28 cellular contexts compared by ENCODE assay signal in the genomic region with DNA sequence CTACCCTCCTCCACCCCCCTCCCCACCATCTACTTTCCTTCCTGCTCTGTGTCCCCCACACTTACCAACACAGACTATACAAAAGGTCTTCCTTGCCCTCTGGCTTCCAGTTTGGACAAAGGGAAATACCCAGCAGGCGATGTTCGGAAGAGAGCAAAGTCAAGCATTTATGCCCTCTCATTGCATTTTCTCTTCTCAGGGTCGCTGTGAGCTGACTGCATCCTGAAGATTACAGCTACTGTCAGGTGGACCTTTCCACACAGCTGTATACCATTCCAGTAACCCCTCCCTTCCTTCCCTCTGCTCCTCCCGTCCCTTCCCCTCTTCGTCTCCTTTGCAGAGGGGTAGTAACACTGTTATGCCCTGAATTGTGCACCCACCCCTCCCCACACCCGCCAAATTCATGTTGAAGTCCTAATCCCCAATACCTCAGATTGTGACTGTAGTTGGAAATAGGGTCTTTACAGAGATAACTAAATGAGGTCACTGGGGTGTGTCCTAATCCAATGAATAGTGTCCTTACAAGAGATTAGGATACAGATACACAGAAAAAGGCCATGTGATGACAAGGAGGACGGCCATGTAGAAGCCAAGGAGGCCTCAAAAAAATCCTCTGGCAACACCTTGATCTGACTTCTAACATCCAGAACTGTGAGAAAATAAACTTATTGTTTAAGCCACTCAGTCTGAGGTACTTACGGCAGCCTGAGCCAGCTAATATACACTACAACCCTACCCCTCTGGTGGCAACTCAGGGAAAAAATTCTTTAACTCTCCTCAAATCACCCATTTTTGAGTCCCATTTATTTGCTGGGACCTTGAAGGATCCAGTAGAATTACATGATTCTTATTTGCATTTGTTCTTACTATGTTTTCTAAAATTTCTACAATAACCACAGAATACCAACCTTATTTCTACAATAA. TPM values are rescaled to one million over a fixed set of nuclear protein-coding genes. Genes with fewer than 3 reads are reported as not detected.
DNase-seq lines count a peak whose midpoint lies in the region; ATAC-seq and TF ChIP-seq lines count a peak whose summit lies in the region.
"Had no signal": no experiment of that assay in that cellular context is flagged by ENCODE, and none has a peak within 500 bp of the region (broad histone marks: within the 10 kb centered on the region; RNA-seq: fewer than 3 reads in every experiment).

No MANE protein-coding gene starts in this region.

- POLR2A ChIA-PET in MCF 10A (lab: Yijun Ruan, JAX): no interaction called here

- H2AFZ ChIP-seq in mammary epithelial cell (ENCODE audit: low read depth, low read length): no peak overlapping the region

- H3K4me1 ChIP-seq in mammary epithelial cell (ENCODE audit: insufficient read depth, low read length) (no peaks in the 10 kb centered on the region), gastroesophageal sphincter (no peaks in the 10 kb centered on the region)
- H3K4me1 ChIP-seq: prostate gland, upper lobe of left lung had no signal

- TF ChIP-seq EP300 in gastroesophageal sphincter (IDR thresholded peaks at IDR 0.05): no peak

- H3K9me3 ChIP-seq in mammary epithelial cell (replicated peaks; ENCODE audit: insufficient read depth, low read length): no peaks in the 10 kb centered on the region
- H3K9me3 ChIP-seq in gastroesophageal sphincter: no peaks in the 10 kb centered on the region
- H3K9me3 ChIP-seq: body of pancreas, prostate gland, upper lobe of left lung had no signal

- 81% methylated on average over 7 of the region's 8 CpGs for WGBS in mammary epithelial cell (ENCODE audit: low coverage, missing lambda C conversion rate)
- 58 to 61% methylated on average over 5 to 6 of the region's 8 CpGs for WGBS in gastroesophageal sphincter (ENCODE audit: low coverage in 1 of 2), 2 donors

- no peaks in the 10 kb centered on the region for H3K4me1 Mint-ChIP-seq in MCF 10A (ENCODE audit: insufficient read depth, unreplicated experiment)
- H3K4me1 Mint-ChIP-seq: memory B cell had no signal

- DNase-seq in MCF 10A (ENCODE audit: unreplicated experiment) (no peak), mammary epithelial cell (no peak), SK-MEL-5 (ENCODE audit: low read depth, low spot score) (peak; percentile 10), epidermal melanocyte (ENCODE audit: insufficient read length, low spot score) (no peak), SW 1271 (lab: John Stamatoyannopoulos, UW) (no peak), T1000 (lab: John Stamatoyannopoulos, UW) (no peak)
- no peak for DNase-seq in activated T-cell treated with anti-CD3 and anti-CD28 coated beads, Interleukin-2, amount 50 U/mL, for 1 hour
- DNase-seq: activated CD8-positive, alpha-beta T cell treated with anti-CD3 and anti-CD28 coated beads, Interleukin-2, amount 10 ng/mL, durations not matched to agents 7 days and 5 days; body of pancreas; C1 segment of cervical spinal cord; cortex of kidney; hypothalamus; NCI-H1092; NCI-H2081; NCI-H510A; SHP77; stimulated activated CD4-positive, alpha-beta T cell treated with anti-CD3 and anti-CD28 coated beads, Interleukin-2, amount 100 ng/mL, for 48 hours; stimulated activated naive CD8-positive, alpha-beta T cell treated with anti-CD3 and anti-CD28 coated beads, Interleukin-15, amount 100 ng/mL, for 72 hours; T-helper 2 cell; upper lobe of left lung had no signal

- H3K4me2 ChIP-seq in mammary epithelial cell (ENCODE audit: insufficient read depth, low read depth, low read length): no peak overlapping the region

- no peak for TF ChIP-seq CTCF in MCF 10A (IDR thresholded peaks at IDR 0.05; ENCODE audit: unreplicated experiment)
- TF ChIP-seq CTCF in mammary epithelial cell (conservative IDR thresholded peaks at IDR 0.05 in 1 of 2, IDR thresholded peaks at IDR 0.05 in 1 of 2; ENCODE audit: extremely low read depth in 1 of 2, insufficient read depth in 1 of 2, low read depth in 1 of 2, low read length in 2 of 2): no peak
- no peak for TF ChIP-seq CTCF in gastroesophageal sphincter (IDR thresholded peaks at IDR 0.05)

- no peak overlapping the region for H3K9ac ChIP-seq in mammary epithelial cell (ENCODE audit: insufficient read depth, low read length)

- peak; percentile 13 for ATAC-seq in gastroesophageal sphincter
- ATAC-seq: activated CD8-positive, alpha-beta T cell treated with anti-CD3 and anti-CD28 coated beads, Interleukin-2, amount 10 ng/mL, durations not matched to agents 7 days and 5 days; body of pancreas; natural killer cell treated with Interleukin-12 subunit alpha and Interleukin-12 subunit beta and Interleukin-15 and Interleukin-18, amount 100 ng/mL, for 72 hours; stimulated activated naive CD8-positive, alpha-beta T cell treated with anti-CD3 and anti-CD28 coated beads, Interleukin-15, amount 100 ng/mL, for 72 hours had no signal

- H3K27ac ChIP-seq in mammary epithelial cell (ENCODE audit: insufficient read depth, low read depth, low read length) (no peak overlapping the region), gastroesophageal sphincter (no peak overlapping the region)
- H3K27ac ChIP-seq: body of pancreas, prostate gland, upper lobe of left lung had no signal

- intact Hi-C loops in MCF 10A (cut with micrococcal nuclease) (no loop called here), mammary epithelial cell (cut with micrococcal nuclease) (no loop called here)

- TF ChIP-seq POLR2A in gastroesophageal sphincter (IDR thresholded peaks at IDR 0.05): no peak

- peak overlapping the region; percentile 57 for H3K27ac Mint-ChIP-seq in MCF 10A (ENCODE audit: low read depth, unreplicated experiment)
- H3K27ac Mint-ChIP-seq: activated CD8-positive, alpha-beta T cell treated with anti-CD3 and anti-CD28 coated beads, Interleukin-2, amount 10 ng/mL, durations not matched to agents 7 days and 5 days; activated naive CD4-positive, alpha-beta T cell treated with anti-CD3 and anti-CD28 coated beads, Interleukin-2, amount 50 U/mL, for 24 hours; memory B cell; natural killer cell treated with Interleukin-12 subunit alpha and Interleukin-12 subunit beta and Interleukin-15 and Interleukin-18, amount 100 ng/mL, for 72 hours had no signal

- in situ Hi-C loops in mammary epithelial cell (cut with MboI; ENCODE audit: low sequenced_read_pairs in 2 of 2): loop anchor here in 1 of 2 donors (25.0 kb wide), 1 partner anchor 263 kb away; no protein-coding TSS in a partner anchor
- in situ Hi-C loops in SK-MEL-5 (cut with HindIII; ENCODE audit: low pct_unique_long_range_greater_than_20kb, low sequenced_read_pairs): no loop called here

- CTCF ChIA-PET in MCF 10A (lab: Yijun Ruan, JAX): no interaction called here
- CTCF ChIA-PET in mammary epithelial cell (lab: Charles Lee; ENCODE audit: low non-redundant PET): no interaction called here

- H4K20me1 ChIP-seq in mammary epithelial cell (ENCODE audit: insufficient read depth, low read length): no peaks in the 10 kb centered on the region

- H3K27me3 ChIP-seq in mammary epithelial cell (ENCODE audit: insufficient read depth, low read length): no peaks in the 10 kb centered on the region
- H3K27me3 ChIP-seq in gastroesophageal sphincter: no peaks in the 10 kb centered on the region
- H3K27me3 ChIP-seq: body of pancreas, upper lobe of left lung had no signal

- H3K4me3 ChIP-seq in mammary epithelial cell (replicated peaks in 1 of 3; ENCODE audit: insufficient read depth in 1 of 3, low read depth in 2 of 3, low read length in 3 of 3): no peak overlapping the region
- H3K4me3 ChIP-seq in gastroesophageal sphincter: no peak overlapping the region
- H3K4me3 ChIP-seq: body of pancreas, prostate gland, upper lobe of left lung had no signal

- H3K79me2 ChIP-seq in mammary epithelial cell (ENCODE audit: insufficient read depth, low read length): peaks cover 12% of the 10 kb centered on the region

- H3K27me3 Mint-ChIP-seq in MCF 10A (ENCODE audit: insufficient read depth, unreplicated experiment): peaks cover 73% of the 10 kb centered on the region
- H3K27me3 Mint-ChIP-seq: activated naive CD4-positive, alpha-beta T cell treated with anti-CD3 and anti-CD28 coated beads, Interleukin-2, amount 50 U/mL, for 24 hours; memory B cell; stimulated activated naive CD8-positive, alpha-beta T cell treated with anti-CD3 and anti-CD28 coated beads, Interleukin-15, amount 100 ng/mL, for 72 hours had no signal

- no peak overlapping the region for H3K4me3 Mint-ChIP-seq in MCF 10A (ENCODE audit: unreplicated experiment)
- H3K4me3 Mint-ChIP-seq: activated CD8-positive, alpha-beta T cell treated with anti-CD3 and anti-CD28 coated beads, Interleukin-2, amount 10 ng/mL, durations not matched to agents 7 days and 5 days; activated naive CD4-positive, alpha-beta T cell treated with anti-CD3 and anti-CD28 coated beads, Interleukin-2, amount 50 U/mL, for 24 hours; memory B cell; natural killer cell treated with Interleukin-12 subunit alpha and Interleukin-12 subunit beta and Interleukin-15 and Interleukin-18, amount 100 ng/mL, for 72 hours; stimulated activated naive CD8-positive, alpha-beta T cell treated with anti-CD3 and anti-CD28 coated beads, Interleukin-15, amount 100 ng/mL, for 72 hours had no signal

- H3K36me3 ChIP-seq in mammary epithelial cell (ENCODE audit: insufficient read depth, low read length) (peaks cover 15% of the 10 kb centered on the region), gastroesophageal sphincter (peaks cover 0 to 53% of the 10 kb centered on the region in 2 donors)
- H3K36me3 ChIP-seq: prostate gland had no signal

- peaks cover 59% of the 10 kb centered on the region for H3K36me3 Mint-ChIP-seq in MCF 10A (ENCODE audit: insufficient read depth, unreplicated experiment)

- dilution Hi-C loops in mammary epithelial cell (cut with HindIII; ENCODE audit: low sequenced_read_pairs): no loop called here

- H3K9me3 Mint-ChIP-seq in MCF 10A (ENCODE audit: unreplicated experiment): no peaks in the 10 kb centered on the region
- H3K9me3 Mint-ChIP-seq: activated naive CD4-positive, alpha-beta T cell treated with anti-CD3 and anti-CD28 coated beads, Interleukin-2, amount 50 U/mL, for 24 hours; memory B cell; natural killer cell treated with Interleukin-12 subunit alpha and Interleukin-12 subunit beta and Interleukin-15 and Interleukin-18, amount 100 ng/mL, for 72 hours; stimulated activated naive CD8-positive, alpha-beta T cell treated with anti-CD3 and anti-CD28 coated beads, Interleukin-15, amount 100 ng/mL, for 72 hours had no signal

- no TSS peak for BruUV-seq in MCF 10A (replicated peaks; lab: Mats Ljungman, UMichigan)
- no TSS peak for BruUV-seq in mammary epithelial cell (replicated peaks; lab: Mats Ljungman, UMichigan)

RNA-seq across cellular contexts. Expression of gene MORF4L2, which starts 11.7 kb away (rescaled TPM):
- 463 and 496 TPM in 2 replicates for total RNA-seq in MCF 10A (2022)
- 100 to 1,000 TPM; 465 to 771 TPM for total RNA-seq in mammary epithelial cell
- polyA plus RNA-seq in mammary epithelial cell: 670 TPM
- polyA minus RNA-seq in mammary epithelial cell: 180 TPM
- total RNA-seq in SK-MEL-5 (2014; rRNA removed; shearing (Covaris generic)): 469 and 495 TPM in 2 replicates
- polyA plus RNA-seq in SK-MEL-5 (2015; cell fraction: cytosol; rRNA removed): 381 and 393 TPM in 2 replicates
- polyA plus RNA-seq in SK-MEL-5 (2015; cell fraction: nucleus; rRNA removed): 1,327 and 1,371 TPM in 2 replicates
- 100 to 1,000 TPM; 338 to 631 (median 467) TPM for total RNA-seq in gastroesophageal sphincter

RNA-seq across cellular contexts. Expression of gene TMEM31, which starts 35.9 kb away (rescaled TPM):
- not detected in 2 replicates for total RNA-seq in MCF 10A (2022)
- not detected for total RNA-seq in mammary epithelial cell
- not detected for polyA plus RNA-seq in mammary epithelial cell
- not detected for polyA minus RNA-seq in mammary epithelial cell
- total RNA-seq in SK-MEL-5 (2014; rRNA removed; shearing (Covaris generic)): not detected in 2 replicates
- not detected in 2 replicates for polyA plus RNA-seq in SK-MEL-5 (2015; cell fraction: cytosol; rRNA removed)
- polyA plus RNA-seq in SK-MEL-5 (2015; cell fraction: nucleus; rRNA removed): not detected in 2 replicates
- not detected for total RNA-seq in gastroesophageal sphincter
- total RNA-seq: activated CD8-positive, alpha-beta T cell treated with anti-CD3 and anti-CD28 coated beads, Interleukin-2, amount 10 ng/mL, durations not matched to agents 7 days and 5 days; body of pancreas; fibroblast of villous mesenchyme; kidney epithelial cell; natural killer cell treated with Interleukin-12 subunit alpha and Interleukin-12 subunit beta and Interleukin-15 and Interleukin-18, amount 100 ng/mL, for 72 hours; skeletal muscle tissue; upper lobe of left lung had no signal

RNA-seq across cellular contexts. Expression of gene TCEAL1, which starts 46.0 kb away (rescaled TPM):
- total RNA-seq in MCF 10A (2022) (5.7 and 8.1 TPM in 2 replicates), mammary epithelial cell (10 to 100 TPM; 13.5 to 32.8 TPM), gastroesophageal sphincter (100 to 1,000 TPM; 177 to 424 (median 237) TPM)
- polyA plus RNA-seq in mammary epithelial cell: 15.6 TPM
- not detected for polyA minus RNA-seq in mammary epithelial cell
- total RNA-seq in SK-MEL-5 (2014; rRNA removed; shearing (Covaris generic)): 23.2 and 28.6 TPM in 2 replicates
- polyA plus RNA-seq in SK-MEL-5 (2015; cell fraction: cytosol; rRNA removed): 22.7 and 22.9 TPM in 2 replicates
- 58.2 and 66.5 TPM in 2 replicates for polyA plus RNA-seq in SK-MEL-5 (2015; cell fraction: nucleus; rRNA removed)
